Comparison of ENCODE assay signal across 13 cellular contexts in genomic region chr2:183993052-183993451, GRCh38.
DNase-seq lines count a peak whose midpoint lies in the region; ATAC-seq lines count a peak whose summit lies in the region.
"Had no signal": no experiment of that assay in that cellular context is flagged by ENCODE, and none has a peak within 500 bp of the region (broad histone marks: within the 10 kb centered on the region; RNA-seq: fewer than 3 reads in every experiment).

No MANE protein-coding gene starts in this region.

- H3K27me3 ChIP-seq in H7 (ENCODE audit: control insufficient read depth, insufficient read depth, low read length), result no peaks in the 10 kb centered on the region

- peak; percentile 13 for DNase-seq in left kidney (ENCODE audit: low read depth, low spot score)
- no peak for DNase-seq in DMS153 (lab: John Stamatoyannopoulos, UW)
- DNase-seq in stimulated activated CD4-positive, alpha-beta T cell treated with anti-CD3 and anti-CD28 coated beads, Interleukin-15, amount 100 ng/mL, for 24 hours, result no peak
- DNase-seq in H7, result no peak
- DNase-seq in SIG-M5 treated with dmso at 0.1 percent for 504 hours (lab: John Stamatoyannopoulos, UW; ENCODE audit: unreplicated experiment), result no peak
- DNase-seq: activated CD4-positive, alpha-beta T cell treated with anti-CD3 and anti-CD28 coated beads for 48 hours; activated naive CD4-positive, alpha-beta T cell treated with Interleukin-2 at 50 U/mL for 16 hours; cerebellar nuclear complex; NCI-H82 had no signal

- peak; percentile 55 for ATAC-seq in GM19035 (IDR thresholded peaks at IDR 0.05; ENCODE audit: unreplicated experiment)
- peak; percentile 50 for ATAC-seq in GM21825 (IDR thresholded peaks at IDR 0.05; ENCODE audit: unreplicated experiment)
- peak; percentile 43 for ATAC-seq in HG03280 (IDR thresholded peaks at IDR 0.05; ENCODE audit: unreplicated experiment)
- ATAC-seq: sciatic nerve had no signal

- H3K36me3 ChIP-seq in H7 (replicated peaks; ENCODE audit: control insufficient read depth, insufficient read depth, low read length), result no peaks in the 10 kb centered on the region

- H3K4me3 ChIP-seq in H7 (ENCODE audit: insufficient read depth, low read depth, low read length), result no peak overlapping the region
